ENCODE assay signal across 19 cellular contexts in the genomic region with DNA sequence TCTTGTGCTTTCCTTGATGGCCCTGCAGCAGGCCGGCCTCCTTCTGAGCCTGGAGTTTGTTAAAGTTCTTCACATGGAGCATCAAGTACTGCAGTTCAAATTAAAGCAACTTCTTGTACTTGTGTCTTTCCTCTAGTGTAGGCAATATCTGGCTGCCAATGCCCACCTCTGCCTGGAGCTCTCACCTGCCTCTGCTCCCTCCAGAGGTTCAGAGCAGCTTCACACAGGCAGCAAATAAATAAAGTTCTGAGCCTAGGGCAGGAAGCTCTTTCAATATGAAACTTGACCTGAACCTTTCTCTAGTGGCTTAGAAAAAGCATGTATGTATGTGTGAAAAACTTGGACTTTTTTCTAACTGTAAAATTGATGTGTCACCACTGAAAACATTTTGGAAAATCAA.
A peak's percentile ranks its signal among the peaks of the same experiment; 100 is the strongest.
DNase-seq lines count a peak whose midpoint lies in the region; ATAC-seq, FAIRE-seq and TF ChIP-seq lines count a peak whose summit lies in the region.
"Had no signal": no experiment of that assay in that cellular context is flagged by ENCODE, and none has a peak within 500 bp of the region (broad histone marks: within the 10 kb centered on the region; RNA-seq: fewer than 3 reads in every experiment).

No MANE protein-coding gene starts in this region.

- no peak for FAIRE-seq in endothelial cell of umbilical vein (lab: Jason Lieb, UNC)

- no peak overlapping the region for H2AFZ ChIP-seq in MM.1S (ENCODE audit: low read length)
- H2AFZ ChIP-seq in endothelial cell of umbilical vein (ENCODE audit: low read depth, low read length) = no peak overlapping the region

- 83 to 100% (median 92%) methylated on average over 1 of the region's 1 CpG for WGBS in psoas muscle, 3 donors

- H3K4me1 ChIP-seq in MM.1S (ENCODE audit: low read length) (peaks cover 23% of the 10 kb centered on the region), endothelial cell of umbilical vein (ENCODE audit: control insufficient read depth, extremely low read depth, insufficient read depth, low read length) (no peaks in the 10 kb centered on the region), psoas muscle (no peaks in the 10 kb centered on the region)
- H3K4me1 ChIP-seq: foreskin keratinocyte, testis had no signal

- ATAC-seq in GM18502 (IDR thresholded peaks at IDR 0.05; ENCODE audit: poor library complexity, unreplicated experiment) (peak; percentile 53), HG02885 (IDR thresholded peaks at IDR 0.05; ENCODE audit: poor library complexity, unreplicated experiment) (no peak), psoas muscle (no peak), HG03196 (IDR thresholded peaks at IDR 0.05; ENCODE audit: unreplicated experiment) (no peak)
- ATAC-seq: foreskin keratinocyte, left colon, PC-3 had no signal

- no peaks in the 10 kb centered on the region for H3K9me2 ChIP-seq in MM.1S (replicated peaks; ENCODE audit: insufficient read depth, low read length)

- intact Hi-C loops in endothelial cell of umbilical vein (cut with micrococcal nuclease) (no loop called here), psoas muscle (cut with DNase I) (no loop called here)

- POLR2A ChIA-PET in endothelial cell of umbilical vein (lab: Charles Lee) = no interaction called here

- DNase-seq in DMS53 treated with DMSO at 0.1 percent for 48 hours (lab: John Stamatoyannopoulos, UW; ENCODE audit: unreplicated experiment) (peak; percentile 59), MM.1S (peak; percentile 53), endothelial cell of umbilical vein (ENCODE audit: low read depth, low spot score) (peak; percentile 72), cerebellar cortex (ENCODE audit: low spot score) (no peak), psoas muscle (no peak)
- DNase-seq: activated CD4-positive, alpha-beta T cell treated with anti-CD3 and anti-CD28 coated beads for 1 hour; activated effector memory CD4-positive, alpha-beta T cell treated with Interleukin-2 at 50 U/mL for 16 hours; anterior cingulate cortex; foreskin keratinocyte; H7; left colon; NCI-H1694 treated with DMSO at 0.1 percent for 48 hours; NCI-H524; PC-3; stimulated activated CD4-positive, alpha-beta T cell treated with anti-CD3 and anti-CD28 coated beads, Interleukin-4, amount 100 ng/mL, for 1 hour; testis had no signal

- CTCF ChIA-PET in endothelial cell of umbilical vein (lab: Charles Lee) = interaction anchor here (0.7 to 2.0 kb wide), 6 partner anchors 20 to 118 kb away, joined by 3 to 6 read pairs (median 5); partner anchors contain the start of gene ITPR2

- TF ChIP-seq POLR2A in endothelial cell of umbilical vein (IDR thresholded peaks at IDR 0.05; ENCODE audit: low read depth, low read length) = no peak

- H3K4me2 ChIP-seq in MM.1S (ENCODE audit: low read depth, low read length) (no peak overlapping the region), endothelial cell of umbilical vein (ENCODE audit: insufficient read depth, low read length) (no peak overlapping the region)

- BruUV-seq in endothelial cell of umbilical vein (replicated peaks; lab: Mats Ljungman, UMichigan) = no TSS peak

- H3K79me2 ChIP-seq in MM.1S (ENCODE audit: low read length) (no peaks in the 10 kb centered on the region), endothelial cell of umbilical vein (ENCODE audit: control insufficient read depth, insufficient read depth, low read length) (peaks cover 17% of the 10 kb centered on the region)

- H3K27ac ChIP-seq in MM.1S (ENCODE audit: low read length) (no peak overlapping the region), endothelial cell of umbilical vein (ENCODE audit: insufficient read depth, low read depth, low read length) (no peak overlapping the region), psoas muscle (no peak overlapping the region)
- H3K27ac ChIP-seq: foreskin keratinocyte, testis had no signal

- dilution Hi-C loops in endothelial cell of umbilical vein (cut with MboI; ENCODE audit: extremely low pct_ligation_motif_present, low sequenced_read_pairs) = no loop called here

- H4K20me1 ChIP-seq in MM.1S (ENCODE audit: insufficient read depth, low read length) (no peaks in the 10 kb centered on the region), endothelial cell of umbilical vein (replicated peaks; ENCODE audit: control insufficient read depth, extremely low read depth, insufficient read depth, low read length) (no peaks in the 10 kb centered on the region)

- H3K4me3 ChIP-seq in MM.1S (ENCODE audit: low read length) (no peak overlapping the region), endothelial cell of umbilical vein (replicated peaks in 1 of 3; ENCODE audit: insufficient read depth in 1 of 3, low read depth in 1 of 3, low read length in 3 of 3) (no peak overlapping the region), psoas muscle (no peak overlapping the region)
- H3K4me3 ChIP-seq: testis had no signal

- H3K9ac ChIP-seq in MM.1S (ENCODE audit: low read length) (no peak overlapping the region), endothelial cell of umbilical vein (replicated peaks; ENCODE audit: extremely low read depth, insufficient read depth, low read length) (no peak overlapping the region)

- H3K27me3 ChIP-seq in MM.1S (replicated peaks; ENCODE audit: insufficient read depth, low read length) = no peaks in the 10 kb centered on the region
- no peaks in the 10 kb centered on the region for H3K27me3 ChIP-seq in endothelial cell of umbilical vein (ENCODE audit: control insufficient read depth in 2 of 2, insufficient read depth in 2 of 2, low read length in 2 of 2)
- no peaks in the 10 kb centered on the region for H3K27me3 ChIP-seq in psoas muscle (ENCODE audit: insufficient read depth in 3 of 3, low read length in 2 of 3)
- H3K27me3 ChIP-seq: foreskin keratinocyte, testis had no signal

- no peaks in the 10 kb centered on the region for H3K9me3 ChIP-seq in MM.1S (replicated peaks; ENCODE audit: insufficient read depth, low read length)
- H3K9me3 ChIP-seq in endothelial cell of umbilical vein (replicated peaks; ENCODE audit: control insufficient read depth, insufficient read depth, low read length) = peaks cover 2% of the 10 kb centered on the region
- H3K9me3 ChIP-seq in psoas muscle = peaks cover 10% of the 10 kb centered on the region
- H3K9me3 ChIP-seq: testis had no signal

- no peaks in the 10 kb centered on the region for H3K9me1 ChIP-seq in endothelial cell of umbilical vein (replicated peaks; ENCODE audit: control insufficient read depth, extremely low read depth, insufficient read depth, low read length)

- peaks cover 9% of the 10 kb centered on the region for H3F3A ChIP-seq in MM.1S (ENCODE audit: insufficient read depth, low read length)

- TF ChIP-seq CTCF in MM.1S (IDR thresholded peaks at IDR 0.05; ENCODE audit: low read length) (peak; percentile 28), endothelial cell of umbilical vein (IDR thresholded peaks at IDR 0.05; ENCODE audit: extremely low read depth in 1 of 2, insufficient read depth in 1 of 2, low read depth in 1 of 2, low read length in 2 of 2) (peak in 1 of 2 donors; percentile 4), psoas muscle (IDR thresholded peaks at IDR 0.05) (no peak)

- H3K36me3 ChIP-seq in MM.1S (replicated peaks; ENCODE audit: insufficient read depth, low read length) (no peaks in the 10 kb centered on the region), endothelial cell of umbilical vein (ENCODE audit: control insufficient read depth in 2 of 2, extremely low read depth in 1 of 2, insufficient read depth in 2 of 2, low read length in 2 of 2) (peaks cover 2 to 4% of the 10 kb centered on the region in 2 experiments), psoas muscle (ENCODE audit: insufficient read depth in 1 of 2, low read depth in 1 of 2) (no peaks in the 10 kb centered on the region)

TF ChIP-seq in endothelial cell of umbilical vein, 7 proteins besides CTCF, POLR2A, EP300 and RAD21:
- TF ChIP-seq JUN (IDR thresholded peaks at IDR 0.05; ENCODE audit: borderline replicate concordance, insufficient read depth, insufficient read length, low read depth) (no peak), MYC (IDR thresholded peaks at IDR 0.05; ENCODE audit: low read depth, low read length) (no peak), MAX (IDR thresholded peaks at IDR 0.05; ENCODE audit: insufficient read depth, insufficient read length) (no peak), GATA2 (IDR thresholded peaks at IDR 0.05; ENCODE audit: insufficient read depth, insufficient read length, low read depth, low read length) (no peak), EZH2 (IDR thresholded peaks at IDR 0.05; ENCODE audit: borderline replicate concordance, low read depth, low read length, severe bottlenecking) (no peak), FOS (IDR thresholded peaks at IDR 0.05; ENCODE audit: borderline replicate concordance, insufficient read depth, low read length) (no peak), POLR2AphosphoS5 (IDR thresholded peaks at IDR 0.05; ENCODE audit: insufficient read depth, low read depth, low read length) (no peak)

Comparison
In these comparisons a context has a peak if more than half of its experiments do, and no peak if none do; other contexts are left out.
1. DNase-seq: peak in DMS53 treated with DMSO at 0.1 percent for 48 hours (single experiment), MM.1S (single experiment) and endothelial cell of umbilical vein (single experiment); none in cerebellar cortex (single experiment) and psoas muscle (0 of 2).